Comparison of ENCODE assay signal across 13 cellular contexts in genomic region chr16:17784073-17784472, GRCh38.
DNase-seq lines count a peak whose midpoint lies in the region; TF ChIP-seq lines count a peak whose summit lies in the region.
"Had no signal": no experiment of that assay in that cellular context is flagged by ENCODE, and none has a peak within 500 bp of the region (broad histone marks: within the 10 kb centered on the region; RNA-seq: fewer than 3 reads in every experiment).

No MANE protein-coding gene starts in this region.

- H3K4me3 ChIP-seq in fibroblast of the aortic adventitia (ENCODE audit: low read depth, low read length) = no peak overlapping the region
- H3K4me3 ChIP-seq: BLaER1 treated with 17β-estradiol and CSF1 and Interleukin-3, amounts not matched to agents 10 nM and 100 nM; skin epidermis had no signal

- in situ Hi-C loops in SK-MEL-5 (cut with HindIII; ENCODE audit: low pct_unique_long_range_greater_than_20kb, low sequenced_read_pairs) = no loop called here

- DNase-seq in AG08395 (ENCODE audit: low spot score) (peak; percentile 20), HT-29 (ENCODE audit: low spot score) (peak; percentile 3), SK-MEL-5 (ENCODE audit: low read depth, low spot score) (peak; percentile 4), fibroblast of the aortic adventitia (ENCODE audit: low read depth) (peak; percentile 52), NCI-H2227 treated with DMSO at 0.1 percent for 48 hours (lab: John Stamatoyannopoulos, UW) (no peak), NCI-H2029 treated with DMSO at 0.1 percent for 48 hours (lab: John Stamatoyannopoulos, UW) (no peak), DMS153 treated with DMSO at 0.1 percent for 48 hours (lab: John Stamatoyannopoulos, UW; ENCODE audit: unreplicated experiment) (no peak), T-helper 9 cell (no peak)
- DNase-seq: activated CD4-positive, alpha-beta T cell treated with anti-CD3 and anti-CD28 coated beads, Interleukin-2, amount 50 U/mL, for 48 hours; naive B cell; NCI-H2107 had no signal

- TF ChIP-seq CTCF in fibroblast of the aortic adventitia (IDR thresholded peaks at IDR 0.05; ENCODE audit: insufficient read depth, low read length) = no peak

Comparison
In these comparisons a context has a peak if more than half of its experiments do, and no peak if none do; other contexts are left out.
1. DNase-seq: peak in AG08395 (single experiment), HT-29 (single experiment), SK-MEL-5 (single experiment) and fibroblast of the aortic adventitia (single experiment); none in NCI-H2227 treated with DMSO at 0.1 percent for 48 hours (single experiment), NCI-H2029 treated with DMSO at 0.1 percent for 48 hours (single experiment), DMS153 treated with DMSO at 0.1 percent for 48 hours (single experiment) and T-helper 9 cell (single experiment).